In the genomic region with DNA sequence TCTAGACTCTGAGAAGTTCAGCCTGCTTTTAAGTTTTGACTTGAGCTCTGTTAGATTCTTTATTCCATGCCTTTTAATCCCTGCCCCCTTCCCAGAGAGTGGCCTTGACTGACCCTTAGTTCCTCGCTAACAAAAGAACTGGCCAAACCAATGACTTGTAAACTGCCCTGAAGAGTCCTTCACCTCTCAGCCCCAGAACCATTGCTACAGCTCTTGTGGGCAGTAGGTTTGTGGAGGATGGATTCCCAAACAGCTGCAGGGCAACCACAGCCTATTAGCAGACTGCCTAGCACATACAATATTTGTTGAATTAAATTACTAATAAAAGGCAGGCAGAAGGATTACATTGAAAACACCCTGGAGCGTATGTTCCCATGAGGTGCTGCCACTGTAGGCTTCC, we compare ENCODE assay signal across 8 cellular contexts.
"Had no signal": no experiment of that assay in that cellular context is flagged by ENCODE, and none has a peak within 500 bp of the region (broad histone marks: within the 10 kb centered on the region; RNA-seq: fewer than 3 reads in every experiment).

No MANE protein-coding gene starts in this region.

- H3K4me3 ChIP-seq: HAP-1 had no signal

- DNase-seq: GOT3, H7, HFFc6, KBM-7 had no signal

- ATAC-seq: HCT116, HepG2 had no signal

- H3K27ac ChIP-seq: HL-60 had no signal

- H3K36me3 ChIP-seq: HAP-1 had no signal

- H3K9me3 ChIP-seq: HAP-1 had no signal

- H3K4me1 ChIP-seq: HAP-1 had no signal
